ENCODE assay signal across 20 cellular contexts in the genomic region with DNA sequence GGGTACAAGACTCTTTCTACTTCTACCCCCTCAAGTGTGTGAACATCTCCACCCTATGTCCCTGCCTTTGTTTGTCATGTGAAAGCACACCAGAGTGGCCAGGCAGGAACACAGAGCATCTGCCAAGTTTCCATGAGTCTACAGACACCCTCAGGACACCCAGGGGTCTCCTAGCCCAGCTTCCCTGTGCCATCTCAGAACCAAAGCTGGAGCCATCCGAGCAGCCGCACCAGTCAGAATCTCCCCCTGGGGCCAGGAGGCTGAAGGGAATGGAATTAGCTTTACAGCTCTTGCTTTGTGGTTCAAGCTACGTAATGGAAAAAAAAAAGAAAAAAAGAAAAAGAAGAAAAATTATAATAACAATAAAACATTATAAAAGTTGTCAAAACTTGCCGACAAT. TPM values are rescaled to one million over a fixed set of nuclear protein-coding genes. Genes with fewer than 3 reads are reported as not detected.
"Had no signal": no experiment of that assay in that cellular context is flagged by ENCODE, and none has a peak within 500 bp of the region (broad histone marks: within the 10 kb centered on the region; RNA-seq: fewer than 3 reads in every experiment).

No MANE protein-coding gene starts in this region.

- H3K4me1 ChIP-seq: colonic mucosa, neural progenitor cell, spleen, tibial nerve had no signal

- H3K27ac ChIP-seq: colonic mucosa, neural progenitor cell, spleen, tibial nerve had no signal

- H3K4me3 ChIP-seq: colonic mucosa, neural progenitor cell, spleen, tibial nerve had no signal

- H3K9me3 ChIP-seq: colonic mucosa had no signal

- DNase-seq: activated CD4-positive, alpha-beta memory T cell treated with anti-CD3 and anti-CD28 coated beads, Interleukin-2, amount 10 ng/mL, durations not matched to agents 7 days and 5 days; activated CD4-positive, alpha-beta T cell treated with anti-CD3 and anti-CD28 coated beads for 48 hours; activated CD4-positive, CD25-positive, alpha-beta regulatory T cell; activated CD8-positive, alpha-beta memory T cell treated with anti-CD3 and anti-CD28 coated beads, Interleukin-2, amount 10 ng/mL, durations not matched to agents 7 days and 5 days; amniotic stem cell; central memory CD4-positive, alpha-beta T cell; colonic mucosa; hypothalamus; islet precursor cell; naive thymus-derived CD4-positive, alpha-beta T cell; spleen; stimulated activated CD8-positive, alpha-beta memory T cell treated with anti-CD3 and anti-CD28 coated beads, Interleukin-4, amount 100 ng/mL, for 48 hours; stimulated activated naive CD4-positive, alpha-beta T cell; T-cell had no signal

- ATAC-seq: activated CD8-positive, alpha-beta memory T cell treated with anti-CD3 and anti-CD28 coated beads, Interleukin-2, amount 10 ng/mL, durations not matched to agents 7 days and 5 days; left lobe of liver; naive thymus-derived CD4-positive, alpha-beta T cell; SK-N-SH treated with all-trans-retinoic acid at 6 μM for 48 hours; T-cell had no signal

- H3K27me3 ChIP-seq: colonic mucosa, neural progenitor cell, tibial nerve had no signal

- H3K36me3 ChIP-seq: colonic mucosa, neural progenitor cell, spleen, tibial nerve had no signal

RNA-seq across cellular contexts. Expression of a gene that starts 37.3 kb away (rescaled TPM):
- total RNA-seq: activated CD4-positive, alpha-beta memory T cell treated with anti-CD3 and anti-CD28 coated beads, Interleukin-2, amount 10 ng/mL, durations not matched to agents 7 days and 5 days; activated CD8-positive, alpha-beta memory T cell treated with anti-CD3 and anti-CD28 coated beads, Interleukin-2, amount 10 ng/mL, durations not matched to agents 7 days and 5 days; colonic mucosa; glomerular endothelial cell; left lobe of liver; naive thymus-derived CD4-positive, alpha-beta T cell; osteocyte; spleen; tibial nerve had no signal
